8 cellular contexts compared by ENCODE assay signal in genomic region chr7:2520808-2521146, GRCh38. TPM values are rescaled to one million over a fixed set of nuclear protein-coding genes. Genes with fewer than 3 reads are reported as not detected.
A peak's percentile ranks its signal among the peaks of the same experiment; 100 is the strongest.
DNase-seq lines count a peak whose midpoint lies in the region; ATAC-seq and TF ChIP-seq lines count a peak whose summit lies in the region.

No MANE protein-coding gene starts in this region.

- WGBS in sigmoid colon, 2 donors: 5 to 9% methylated on average over 7 of the region's 7 CpGs

- no peaks in the 10 kb centered on the region for H3K27me3 ChIP-seq in SJCRH30
- peaks cover 42 to 64% (median 60%) of the 10 kb centered on the region in 3 donors for H3K27me3 ChIP-seq in sigmoid colon

- H3K9ac ChIP-seq in ES-I3 (ENCODE audit: low read depth, low read length): peak overlapping the region; percentile 82

- no peak for TF ChIP-seq EP300 in sigmoid colon (IDR thresholded peaks at IDR 0.05)

- no peak for TF ChIP-seq POLR2A in sigmoid colon (IDR thresholded peaks at IDR 0.05)

- TF ChIP-seq CTCF in fibroblast of mammary gland (conservative IDR thresholded peaks at IDR 0.05; ENCODE audit: control insufficient read depth, insufficient read depth, low read depth, low read length): no peak
- no peak for TF ChIP-seq CTCF in sigmoid colon (IDR thresholded peaks at IDR 0.05)

- in situ Hi-C loops in G401 (cut with HindIII; ENCODE audit: low sequenced_read_pairs): no loop called here

- intact Hi-C loops in sigmoid colon (cut with DNase I): no loop called here

- H3K9me3 ChIP-seq in ES-I3 (ENCODE audit: control insufficient read depth, insufficient read depth, low read length): no peaks in the 10 kb centered on the region
- H3K9me3 ChIP-seq in SJCRH30 (replicated peaks): no peaks in the 10 kb centered on the region
- no peaks in the 10 kb centered on the region for H3K9me3 ChIP-seq in sigmoid colon

- H3K27ac ChIP-seq in SJCRH30: no peak overlapping the region
- H3K27ac ChIP-seq in sigmoid colon: peak overlapping the region; percentile 10 to 48 (median 34)

- peak in 1 of 2 experiments; percentile 37 for DNase-seq in SJCRH30
- DNase-seq in fibroblast of mammary gland (ENCODE audit: low read depth): no peak
- no peak for DNase-seq in sigmoid colon
- no peak for DNase-seq in G401 (ENCODE audit: low spot score)
- DNase-seq in HuH-7.5 (ENCODE audit: low spot score): no peak
- no peak for DNase-seq in NCI-H82 (lab: John Stamatoyannopoulos, UW)

- no peak for ATAC-seq in GM21381 (IDR thresholded peaks at IDR 0.05; ENCODE audit: unreplicated experiment)

- peak overlapping the region; percentile 63 for H3K4me3 ChIP-seq in SJCRH30
- peak overlapping the region; percentile 37 for H3K4me3 ChIP-seq in fibroblast of mammary gland (ENCODE audit: control insufficient read depth, low read depth, low read length)
- H3K4me3 ChIP-seq in sigmoid colon: peak overlapping the region; percentile 1 to 57 (median 49)

- 0 out of 2 replicates have a peak, but pooled peaks cover 1% of the 10 kb centered on the region for H3K36me3 ChIP-seq in ES-I3 (ENCODE audit: insufficient read depth, low read length)
- H3K36me3 ChIP-seq in SJCRH30: peaks cover 13% of the 10 kb centered on the region
- H3K36me3 ChIP-seq in sigmoid colon: no peaks in the 10 kb centered on the region

- H3K4me1 ChIP-seq in ES-I3 (ENCODE audit: insufficient read depth, low read length): peaks cover 46% of the 10 kb centered on the region
- peaks cover 59% of the 10 kb centered on the region for H3K4me1 ChIP-seq in SJCRH30
- peaks cover 0 to 61% (median 42%) of the 10 kb centered on the region in 4 donors for H3K4me1 ChIP-seq in sigmoid colon

RNA-seq across cellular contexts. Expression of gene LFNG, which starts 1.2 kb away (rescaled TPM):
- 20.3 and 25.2 TPM in 2 replicates for total RNA-seq in SJCRH30 (2014; rRNA removed; shearing (Covaris generic))
- 1 to 10 TPM; 1.8 to 5.8 (median 5.3) TPM for total RNA-seq in sigmoid colon
- polyA plus RNA-seq in sigmoid colon: 10 to 100 TPM in 2 of 3 donors, 1 to 10 TPM in 1; 9.2 to 34.5 (median 14.4) TPM
- 3.4 and 5.6 TPM in 2 replicates for total RNA-seq in G401 (2014; rRNA removed; shearing (Covaris generic))

RNA-seq across cellular contexts. Expression of gene BRAT1, which starts 34.5 kb away (rescaled TPM):
- 38.5 and 41.5 TPM in 2 replicates for total RNA-seq in SJCRH30 (2014; rRNA removed; shearing (Covaris generic))
- total RNA-seq in sigmoid colon: 10 to 100 TPM; 17.8 to 24.6 (median 22.1) TPM
- 10 to 100 TPM in 2 of 3 donors, 1 to 10 TPM in 1; 9.6 to 25.9 (median 11.3) TPM for polyA plus RNA-seq in sigmoid colon
- total RNA-seq in G401 (2014; rRNA removed; shearing (Covaris generic)): 87.3 and 104 TPM in 2 replicates

RNA-seq across cellular contexts. Expression of gene IQCE, which starts 38.0 kb away (rescaled TPM):
- total RNA-seq in SJCRH30 (2014; rRNA removed; shearing (Covaris generic)): 5.0 and 5.1 TPM in 2 replicates
- 10 to 100 TPM in 2 of 4 donors, 1 to 10 TPM in 2; 6.4 to 22.4 (median 11.8) TPM for total RNA-seq in sigmoid colon
- 10 to 100 TPM in 1 of 3 donors, 1 to 10 TPM in 2; 8.1 to 19.6 (median 9.6) TPM for polyA plus RNA-seq in sigmoid colon
- 21.6 and 32.9 TPM in 2 replicates for total RNA-seq in G401 (2014; rRNA removed; shearing (Covaris generic))

RNA-seq across cellular contexts. Expression of gene GRIFIN, which starts 44.6 kb away (rescaled TPM):
- total RNA-seq in SJCRH30 (2014; rRNA removed; shearing (Covaris generic)): not detected in 2 replicates
- not detected for total RNA-seq in sigmoid colon
- polyA plus RNA-seq in sigmoid colon: not detected
- total RNA-seq in G401 (2014; rRNA removed; shearing (Covaris generic)): not detected in 2 replicates
